In the genomic region with DNA sequence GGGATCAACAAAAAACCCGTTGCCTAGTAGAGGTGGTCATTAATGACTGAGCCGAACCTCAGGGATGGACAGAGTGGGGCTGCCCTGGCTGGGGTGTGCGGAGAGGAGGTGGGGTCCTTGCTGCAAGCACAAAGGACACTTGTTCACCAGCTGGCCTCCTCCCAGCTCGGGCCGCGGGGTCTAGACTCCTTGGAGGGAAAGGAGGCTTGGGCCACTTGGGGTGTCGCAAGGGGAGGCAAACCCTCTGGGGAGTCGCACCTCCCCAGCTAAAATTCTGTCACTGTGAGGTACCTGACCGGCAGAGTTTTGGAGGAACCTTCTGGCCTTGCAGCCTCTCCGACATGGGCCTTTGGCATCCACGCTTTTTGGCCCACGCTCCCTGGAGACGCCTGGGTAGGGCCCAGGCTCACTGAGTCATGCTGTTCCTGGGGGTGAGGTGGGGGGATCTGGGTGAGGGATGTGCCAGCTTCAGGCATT, we compare ENCODE assay signal across 16 cellular contexts. TPM values are rescaled to one million over a fixed set of nuclear protein-coding genes. Genes with fewer than 3 reads are reported as not detected.
A peak's percentile ranks its signal among the peaks of the same experiment; 100 is the strongest.
DNase-seq lines count a peak whose midpoint lies in the region; TF ChIP-seq lines count a peak whose summit lies in the region.
"Had no signal": no experiment of that assay in that cellular context is flagged by ENCODE, and none has a peak within 500 bp of the region (broad histone marks: within the 10 kb centered on the region; RNA-seq: fewer than 3 reads in every experiment).

No MANE protein-coding gene starts in this region.

- TF ChIP-seq CTCF in breast epithelium (IDR thresholded peaks at IDR 0.05) (no peak), MCF 10A (IDR thresholded peaks at IDR 0.05; ENCODE audit: unreplicated experiment) (no peak), esophagus muscularis mucosa (IDR thresholded peaks at IDR 0.05) (no peak), tibial artery (IDR thresholded peaks at IDR 0.05) (no peak), Caco-2 (IDR thresholded peaks at IDR 0.05; ENCODE audit: insufficient read depth in 1 of 2, low read depth in 1 of 2, low read length in 1 of 2, severe bottlenecking in 1 of 2, unreplicated experiment in 1 of 2) (no peak)

- H3K36me3 ChIP-seq in breast epithelium (no peaks in the 10 kb centered on the region), esophagus muscularis mucosa (peaks cover 0 to 5% (median 0%) of the 10 kb centered on the region in 4 donors), tibial artery (no peaks in the 10 kb centered on the region), Caco-2 (ENCODE audit: control insufficient read depth, insufficient read depth, low read length) (no peaks in the 10 kb centered on the region; the same call in 1 of the 2 replicates)

- peak overlapping the region; percentile 50 to 75 for H3K27ac ChIP-seq in breast epithelium
- H3K27ac ChIP-seq in esophagus muscularis mucosa (replicated peaks in 1 of 4), result peak overlapping the region; percentile 58 to 65 (median 60)
- H3K27ac ChIP-seq in tibial artery, result peak overlapping the region; percentile 96 to 99
- H3K27ac ChIP-seq: 22Rv1 had no signal

- no peaks in the 10 kb centered on the region for H3K27me3 ChIP-seq in breast epithelium
- H3K27me3 ChIP-seq in esophagus muscularis mucosa, result peaks cover 0 to 4% (median 0%) of the 10 kb centered on the region in 4 donors
- H3K27me3 ChIP-seq in tibial artery, result no peaks in the 10 kb centered on the region
- no peaks in the 10 kb centered on the region for H3K27me3 ChIP-seq in Caco-2 (replicated peaks; ENCODE audit: control insufficient read depth, insufficient read depth, low read length)

- H3K4me3 Mint-ChIP-seq in MCF 10A (ENCODE audit: unreplicated experiment) (no peak overlapping the region), Caco-2 (ENCODE audit: unreplicated experiment) (no peak overlapping the region)
- H3K4me3 Mint-ChIP-seq in activated naive CD4-positive, alpha-beta T cell treated with anti-CD3 and anti-CD28 coated beads for 36 hours, result no peak overlapping the region
- H3K4me3 Mint-ChIP-seq: activated CD4-positive, alpha-beta memory T cell treated with anti-CD3 and anti-CD28 coated beads, Interleukin-2, amount 10 ng/mL, durations not matched to agents 7 days and 5 days; CD4-positive, CD25-positive, alpha-beta regulatory T cell; naive thymus-derived CD4-positive, alpha-beta T cell; stimulated activated memory B cell treated with anti-CD40 and anti-IgM and Interleukin-4, amounts not matched to agents 10 μg/mL and 1 μg/mL and 100 μg/mL, for 72 hours had no signal

- H3K4me1 Mint-ChIP-seq in MCF 10A (ENCODE audit: insufficient read depth, unreplicated experiment) (no peaks in the 10 kb centered on the region), Caco-2 (ENCODE audit: low read depth, unreplicated experiment) (no peaks in the 10 kb centered on the region)
- H3K4me1 Mint-ChIP-seq in activated naive CD4-positive, alpha-beta T cell treated with anti-CD3 and anti-CD28 coated beads for 36 hours (ENCODE audit: low read depth), result peaks cover 22% of the 10 kb centered on the region

- H3K27ac Mint-ChIP-seq in MCF 10A (ENCODE audit: low read depth, unreplicated experiment) (no peak overlapping the region), Caco-2 (ENCODE audit: unreplicated experiment) (no peak overlapping the region)
- H3K27ac Mint-ChIP-seq in activated naive CD4-positive, alpha-beta T cell treated with anti-CD3 and anti-CD28 coated beads for 36 hours, result no peak overlapping the region
- H3K27ac Mint-ChIP-seq: activated CD4-positive, alpha-beta memory T cell treated with anti-CD3 and anti-CD28 coated beads, Interleukin-2, amount 10 ng/mL, durations not matched to agents 7 days and 5 days; naive thymus-derived CD4-positive, alpha-beta T cell; stimulated activated memory B cell treated with anti-CD40 and anti-IgM and Interleukin-4, amounts not matched to agents 10 μg/mL and 1 μg/mL and 100 μg/mL, for 72 hours had no signal

- H3K36me3 Mint-ChIP-seq in MCF 10A (ENCODE audit: insufficient read depth, unreplicated experiment) (peaks cover 5% of the 10 kb centered on the region), Caco-2 (ENCODE audit: insufficient read depth, unreplicated experiment) (no peaks in the 10 kb centered on the region)
- H3K36me3 Mint-ChIP-seq in activated naive CD4-positive, alpha-beta T cell treated with anti-CD3 and anti-CD28 coated beads for 36 hours (ENCODE audit: low read depth), result no peaks in the 10 kb centered on the region

- H3K27me3 Mint-ChIP-seq in MCF 10A (ENCODE audit: insufficient read depth, unreplicated experiment) (no peaks in the 10 kb centered on the region), Caco-2 (ENCODE audit: insufficient read depth, unreplicated experiment) (no peaks in the 10 kb centered on the region)
- no peaks in the 10 kb centered on the region for H3K27me3 Mint-ChIP-seq in activated naive CD4-positive, alpha-beta T cell treated with anti-CD3 and anti-CD28 coated beads for 36 hours (ENCODE audit: low read depth)
- H3K27me3 Mint-ChIP-seq: activated CD4-positive, alpha-beta memory T cell treated with anti-CD3 and anti-CD28 coated beads, Interleukin-2, amount 10 ng/mL, durations not matched to agents 7 days and 5 days; CD4-positive, CD25-positive, alpha-beta regulatory T cell; naive thymus-derived CD4-positive, alpha-beta T cell; stimulated activated memory B cell treated with anti-CD40 and anti-IgM and Interleukin-4, amounts not matched to agents 10 μg/mL and 1 μg/mL and 100 μg/mL, for 72 hours had no signal

- no peaks in the 10 kb centered on the region for H3K9me3 ChIP-seq in breast epithelium
- no peaks in the 10 kb centered on the region for H3K9me3 ChIP-seq in esophagus muscularis mucosa
- no peaks in the 10 kb centered on the region for H3K9me3 ChIP-seq in tibial artery
- H3K9me3 ChIP-seq in Caco-2, result no peaks in the 10 kb centered on the region

- CTCF ChIA-PET in MCF 10A (lab: Yijun Ruan, JAX), result interaction anchor here (0.7 to 1.1 kb wide), 2 partner anchors 171 to 216 kb away, joined by 4 read pairs; no protein-coding TSS in a partner anchor
- CTCF ChIA-PET in activated naive CD4-positive, alpha-beta T cell treated with anti-CD3 and anti-CD28 coated beads for 36 hours (lab: Charles Lee), result no interaction called here
- CTCF ChIA-PET in Caco-2 (lab: Charles Lee), result no interaction called here

- TF ChIP-seq EP300 in esophagus muscularis mucosa (IDR thresholded peaks at IDR 0.05), result no peak

- POLR2A ChIA-PET in MCF 10A (lab: Yijun Ruan, JAX), result no interaction called here
- POLR2A ChIA-PET in Caco-2 (lab: Charles Lee), result no interaction called here

- H3K4me3 ChIP-seq in breast epithelium (peak overlapping the region in 2 of 3 donors; percentile 20 to 42), esophagus muscularis mucosa (peak overlapping the region; percentile 15 to 27 (median 24)), tibial artery (peak overlapping the region; percentile 36 to 41), Caco-2 (ENCODE audit: low read depth, low read length) (no peak overlapping the region)
- H3K4me3 ChIP-seq: K562 had no signal

- intact Hi-C loops in breast epithelium (cut with DNase I; ENCODE audit: low total_unique reads) (no loop called here), MCF 10A (cut with micrococcal nuclease) (no loop called here), esophagus muscularis mucosa (cut with DNase I) (no loop called here), tibial artery (cut with DNase I; ENCODE audit: low total_unique reads) (no loop called here), Caco-2 (cut with micrococcal nuclease; ENCODE audit: unreplicated experiment) (no loop called here)
- intact Hi-C loops in activated naive CD4-positive, alpha-beta T cell treated with anti-CD3 and anti-CD28 coated beads for 36 hours (cut with micrococcal nuclease), result no loop called here

- no peak for TF ChIP-seq POLR2A in breast epithelium (IDR thresholded peaks at IDR 0.05)
- no peak for TF ChIP-seq POLR2A in esophagus muscularis mucosa (IDR thresholded peaks at IDR 0.05; ENCODE audit: low read depth)

- WGBS in esophagus muscularis mucosa, result 54% methylated on average over 6 of the region's 13 CpGs

- no peaks in the 10 kb centered on the region for H3K4me1 ChIP-seq in breast epithelium
- H3K4me1 ChIP-seq in esophagus muscularis mucosa, result peaks cover 31 to 64% (median 60%) of the 10 kb centered on the region in 4 donors
- peaks cover 7 to 66% (median 61%) of the 10 kb centered on the region in 4 donors for H3K4me1 ChIP-seq in tibial artery
- no peaks in the 10 kb centered on the region for H3K4me1 ChIP-seq in Caco-2

- BruUV-seq in MCF 10A (replicated peaks; lab: Mats Ljungman, UMichigan) (no TSS peak), Caco-2 (replicated peaks; lab: Mats Ljungman, UMichigan) (no TSS peak)

- H3K9me3 Mint-ChIP-seq in MCF 10A (ENCODE audit: unreplicated experiment) (no peaks in the 10 kb centered on the region), Caco-2 (ENCODE audit: unreplicated experiment) (no peaks in the 10 kb centered on the region)
- no peaks in the 10 kb centered on the region for H3K9me3 Mint-ChIP-seq in activated naive CD4-positive, alpha-beta T cell treated with anti-CD3 and anti-CD28 coated beads for 36 hours
- H3K9me3 Mint-ChIP-seq: activated CD4-positive, alpha-beta memory T cell treated with anti-CD3 and anti-CD28 coated beads, Interleukin-2, amount 10 ng/mL, durations not matched to agents 7 days and 5 days; CD4-positive, CD25-positive, alpha-beta regulatory T cell; stimulated activated memory B cell treated with anti-CD40 and anti-IgM and Interleukin-4, amounts not matched to agents 10 μg/mL and 1 μg/mL and 100 μg/mL, for 72 hours had no signal

- peak in 1 of 2 donors; percentile 32 for DNase-seq in breast epithelium (ENCODE audit: low spot score in 2 of 2)
- DNase-seq in MCF 10A (ENCODE audit: unreplicated experiment), result no peak
- no peak for DNase-seq in esophagus muscularis mucosa (ENCODE audit: extremely low spot score)
- DNase-seq in nucleus accumbens (lab: John Stamatoyannopoulos, UW), result peak in 52 of 56 donors; percentile 20 to 94 (median 74)
- DNase-seq in tibial artery, result peak; percentile 75 to 94
- DNase-seq in activated naive CD4-positive, alpha-beta T cell treated with anti-CD3 and anti-CD28 coated beads for 36 hours, result no peak
- no peak for DNase-seq in stimulated activated naive CD4-positive, alpha-beta T cell treated with Interleukin-2 at 50 U/mL for 16 hours (lab: John Stamatoyannopoulos, UW)
- DNase-seq in Caco-2, result no peak
- DNase-seq: activated CD4-positive, alpha-beta memory T cell treated with anti-CD3 and anti-CD28 coated beads, Interleukin-2, amount 10 ng/mL, durations not matched to agents 7 days and 5 days; CD4-positive, CD25-positive, alpha-beta regulatory T cell; dermis blood vessel endothelial cell; HCEC 1CT; naive thymus-derived CD4-positive, alpha-beta T cell had no signal

RNA-seq across cellular contexts. Expression of a gene that starts 8.2 kb away (rescaled TPM):
- total RNA-seq in breast epithelium, result 10 to 100 TPM in 2 of 3 donors, 1 to 10 TPM in 1; 7.0 to 18.1 (median 14.7) TPM
- 6.6 and 8.9 TPM in 2 replicates for total RNA-seq in MCF 10A (2022)
- 10 to 100 TPM in 2 of 4 donors, 1 to 10 TPM in 2; 9.1 to 19.0 (median 13.5) TPM for total RNA-seq in esophagus muscularis mucosa
- 10 to 100 TPM in 1 of 2 experiments, 1 to 10 TPM in 1; 8.9 to 12.0 TPM for total RNA-seq in activated naive CD4-positive, alpha-beta T cell treated with anti-CD3 and anti-CD28 coated beads for 36 hours
- total RNA-seq in Caco-2 (2022), result 7.9 and 9.8 TPM in 2 replicates

RNA-seq across cellular contexts. Expression of a gene that starts 32.4 kb away (rescaled TPM):
- total RNA-seq in breast epithelium, result 1 to 10 TPM in 2 of 3 donors, not detected in 1; 1.2 to 2.3 TPM
- total RNA-seq in MCF 10A (2022), result 0.33 and 0.64 TPM in 2 replicates
- 1 to 10 TPM; 2.4 to 3.6 (median 2.8) TPM for total RNA-seq in esophagus muscularis mucosa
- under 1 TPM; 0.21 to 0.40 TPM for total RNA-seq in activated naive CD4-positive, alpha-beta T cell treated with anti-CD3 and anti-CD28 coated beads for 36 hours
- 0.25 TPM in 1 of 2 replicates, not detected in the other for total RNA-seq in Caco-2 (2022)
- total RNA-seq: CD4-positive, CD25-positive, alpha-beta regulatory T cell; K562 had no signal

RNA-seq across cellular contexts. Expression of a gene that starts 38.4 kb away (rescaled TPM):
- 1 to 10 TPM; 4.8 to 6.1 (median 5.9) TPM for total RNA-seq in breast epithelium
- total RNA-seq in MCF 10A (2022), result 8.6 and 11.1 TPM in 2 replicates
- 10 to 100 TPM in 1 of 4 donors, 1 to 10 TPM in 3; 5.3 to 10.1 (median 6.6) TPM for total RNA-seq in esophagus muscularis mucosa
- total RNA-seq in activated naive CD4-positive, alpha-beta T cell treated with anti-CD3 and anti-CD28 coated beads for 36 hours, result 1 to 10 TPM; 4.0 to 4.2 TPM
- total RNA-seq in Caco-2 (2022), result 12.0 and 13.8 TPM in 2 replicates

RNA-seq across cellular contexts. Expression of a gene that starts 38.5 kb away (rescaled TPM):
- 10 to 100 TPM in 2 of 3 donors, 1 to 10 TPM in 1; 5.6 to 68.6 (median 21.0) TPM for total RNA-seq in breast epithelium
- 4.3 and 4.8 TPM in 2 replicates for total RNA-seq in MCF 10A (2022)
- 100 to 1,000 TPM in 1 of 4 donors, 10 to 100 TPM in 3; 41.5 to 153 (median 59.6) TPM for total RNA-seq in esophagus muscularis mucosa
- not detected for total RNA-seq in activated naive CD4-positive, alpha-beta T cell treated with anti-CD3 and anti-CD28 coated beads for 36 hours
- total RNA-seq in Caco-2 (2022), result 0.61 and 2.6 TPM in 2 replicates
- total RNA-seq: activated CD4-positive, alpha-beta memory T cell treated with anti-CD3 and anti-CD28 coated beads, Interleukin-2, amount 10 ng/mL, durations not matched to agents 7 days and 5 days; CD4-positive, CD25-positive, alpha-beta regulatory T cell; dermis blood vessel endothelial cell; naive thymus-derived CD4-positive, alpha-beta T cell had no signal

RNA-seq across cellular contexts. Expression of a gene that starts 56.5 kb away (rescaled TPM):
- total RNA-seq in breast epithelium (100 to 1,000 TPM in 2 of 3 donors, 10 to 100 TPM in 1; 99.8 to 117 (median 111) TPM), MCF 10A (2022) (29.6 and 49.3 TPM in 2 replicates), esophagus muscularis mucosa (10 to 100 TPM; 56.1 to 77.7 (median 67.0) TPM), Caco-2 (2022) (44.8 and 48.3 TPM in 2 replicates)
- total RNA-seq in activated naive CD4-positive, alpha-beta T cell treated with anti-CD3 and anti-CD28 coated beads for 36 hours, result 10 to 100 TPM; 62.9 to 68.5 TPM

Comparison
In these comparisons a context has a peak if more than half of its experiments do, and no peak if none do; other contexts are left out.
1. DNase-seq: peak in nucleus accumbens (52 of 56) and tibial artery (2 of 2); none in MCF 10A (single experiment), esophagus muscularis mucosa (single experiment), activated naive CD4-positive, alpha-beta T cell treated with anti-CD3 and anti-CD28 coated beads for 36 hours (single experiment), stimulated activated naive CD4-positive, alpha-beta T cell treated with Interleukin-2 at 50 U/mL for 16 hours (single experiment) and Caco-2 (0 of 2).
2. Peak in every context shown above with its lines, with median percentiles within 50 percentile points of each other: H3K27ac ChIP-seq.